In the genomic region with DNA sequence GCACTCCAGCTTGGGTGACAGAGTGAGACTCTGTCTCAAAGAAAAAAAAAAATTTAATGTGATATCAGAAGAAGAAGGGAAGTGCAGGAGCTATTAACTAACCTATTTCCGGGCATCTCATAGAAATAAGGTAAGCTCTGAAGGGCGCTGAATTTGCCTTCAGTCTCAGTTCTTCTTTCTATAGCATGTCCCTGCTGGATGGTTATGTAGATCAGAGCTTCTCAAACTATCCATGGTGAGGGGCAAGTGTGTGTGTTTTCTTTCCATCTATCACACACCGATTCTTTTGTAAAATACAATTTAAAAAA, we compare ENCODE assay signal across 1 cellular context.
TF ChIP-seq lines count a peak whose summit lies in the region.

No MANE protein-coding gene starts in this region.

TF ChIP-seq in HepG2, 621 proteins besides CTCF, POLR2A, EP300 and RAD21 (continued from another document):
- TF ChIP-seq PAX8 (CRISPR knock-in tag; IDR thresholded peaks at IDR 0.05; ENCODE audit: borderline replicate concordance) (no peak), HNRNPUL1 (IDR thresholded peaks at IDR 0.05; ENCODE audit: low read depth, low read length) (no peak)
